In genomic region chr22:46580940-46581579, GRCh38 we compare ENCODE assay signal across 16 cellular contexts. TPM values are rescaled to one million over a fixed set of nuclear protein-coding genes. Genes with fewer than 3 reads are reported as not detected.
DNase-seq lines count a peak whose midpoint lies in the region; ATAC-seq and TF ChIP-seq lines count a peak whose summit lies in the region.
"Had no signal": no experiment of that assay in that cellular context is flagged by ENCODE, and none has a peak within 500 bp of the region (broad histone marks: within the 10 kb centered on the region; RNA-seq: fewer than 3 reads in every experiment).

No MANE protein-coding gene starts in this region.

- no peaks in the 10 kb centered on the region for H3K9me3 Mint-ChIP-seq in IgD-negative memory B cell
- H3K9me3 Mint-ChIP-seq: CD8-positive, alpha-beta memory T cell had no signal

- no peaks in the 10 kb centered on the region for H3K36me3 Mint-ChIP-seq in IgD-negative memory B cell

- no peak for TF ChIP-seq POLR2A in spleen (IDR thresholded peaks at IDR 0.05)

- H3K4me1 ChIP-seq in spleen: peaks cover 17 to 84% (median 56%) of the 10 kb centered on the region in 6 donors
- H3K4me1 ChIP-seq: prostate gland had no signal

- no peaks in the 10 kb centered on the region for H3K27me3 ChIP-seq in spleen (replicated peaks in 1 of 7)
- H3K27me3 ChIP-seq: breast epithelium, MG63 had no signal

- peak overlapping the region; percentile 46 to 92 (median 80) for H3K4me3 Mint-ChIP-seq in IgD-negative memory B cell

- H3K4me3 ChIP-seq in SK-N-MC (no peak overlapping the region; the same call in 1 of the 2 replicates), spleen (no peak overlapping the region)
- H3K4me3 ChIP-seq: breast epithelium, MG63, prostate gland had no signal

- TF ChIP-seq CTCF in spleen (IDR thresholded peaks at IDR 0.05 in 8 of 11, conservative IDR thresholded peaks at IDR 0.05 in 3 of 11): no peak

- ATAC-seq in left ventricle myocardium superior (no peak), HG02885 (IDR thresholded peaks at IDR 0.05; ENCODE audit: poor library complexity, unreplicated experiment) (no peak)

- peak overlapping the region in 2 of 3 donors; percentile 89 to 91 for H3K27ac Mint-ChIP-seq in IgD-negative memory B cell

- H3K4me1 Mint-ChIP-seq in IgD-negative memory B cell: peaks cover 39 to 59% (median 42%) of the 10 kb centered on the region in 3 donors

- H3K36me3 ChIP-seq in SK-N-MC (ENCODE audit: insufficient read depth, low read length) (no peaks in the 10 kb centered on the region), spleen (no peaks in the 10 kb centered on the region)
- H3K36me3 ChIP-seq: breast epithelium, MG63, prostate gland had no signal

- H3K9me3 ChIP-seq in SK-N-MC (ENCODE audit: low read depth, low read length) (no peaks in the 10 kb centered on the region), spleen (no peaks in the 10 kb centered on the region)
- H3K9me3 ChIP-seq: breast epithelium, MG63, prostate gland, SK-N-SH had no signal

- H3K9ac ChIP-seq in SK-N-MC (ENCODE audit: insufficient read length): no peak overlapping the region
- H3K9ac ChIP-seq: SK-N-SH had no signal

- DNase-seq in SK-N-MC (ENCODE audit: low read depth, low spot score) (peak; percentile 32), left ventricle myocardium superior (peak; percentile 22), spleen (peak; percentile 28), AG20443 (ENCODE audit: low spot score) (no peak), NCI-H524 (lab: John Stamatoyannopoulos, UW) (no peak), mucosa of gallbladder (ENCODE audit: low spot score) (no peak)
- DNase-seq: activated CD8-positive, alpha-beta memory T cell treated with anti-CD3 and anti-CD28 coated beads for 24 hours; activated naive CD4-positive, alpha-beta T cell treated with Interleukin-2 at 50 U/mL for 16 hours; CD8-positive, alpha-beta memory T cell; MG63; NCI-H2171; SK-N-SH had no signal

- H3K27ac ChIP-seq in SK-N-MC (no peak overlapping the region; the same call in 1 of the 2 replicates), spleen (peak overlapping the region in 2 of 8 donors; percentile 21 to 30)
- H3K27ac ChIP-seq: breast epithelium, prostate gland had no signal

- intact Hi-C loops in left ventricle myocardium superior (cut with micrococcal nuclease): no loop called here
- intact Hi-C loops in spleen (cut with DNase I; ENCODE audit: low total_unique reads): no loop called here

- WGBS in spleen, 5 donors: 58 to 74% (median 72%) methylated on average over 13 of the region's 13 CpGs

- no peaks in the 10 kb centered on the region for H3K27me3 Mint-ChIP-seq in IgD-negative memory B cell

RNA-seq across cellular contexts. Expression of gene GRAMD4, which starts 39.1 kb away (rescaled TPM):
- polyA plus RNA-seq in IgD-negative memory B cell: 18.4 TPM
- 94.0 TPM for total RNA-seq in left ventricle myocardium superior
- 10 to 100 TPM; 20.8 to 46.1 (median 33.1) TPM for total RNA-seq in spleen
- polyA plus RNA-seq in spleen: 10 to 100 TPM; 16.0 to 26.3 (median 21.5) TPM
- total RNA-seq in mucosa of gallbladder: 142 TPM

RNA-seq across cellular contexts. Expression of gene CELSR1, which starts 43.6 kb away (rescaled TPM):
- polyA plus RNA-seq in IgD-negative memory B cell (5.2 TPM), spleen (10 to 100 TPM in 2 of 3 donors, 1 to 10 TPM in 1; 8.2 to 13.1 (median 11.4) TPM)
- total RNA-seq in left ventricle myocardium superior (9.7 TPM), spleen (10 to 100 TPM in 2 of 7 donors, 1 to 10 TPM in 5; 4.3 to 12.7 (median 8.0) TPM), mucosa of gallbladder (6.7 TPM)

Comparison
In these comparisons a context has a peak if more than half of its experiments do, and no peak if none do; other contexts are left out.
1. DNase-seq: peak in SK-N-MC (single experiment), left ventricle myocardium superior (single experiment) and spleen (single experiment); none in AG20443 (single experiment), NCI-H524 (0 of 2) and mucosa of gallbladder (single experiment).